ENCODE assay signal across 8 cellular contexts in the genomic region with DNA sequence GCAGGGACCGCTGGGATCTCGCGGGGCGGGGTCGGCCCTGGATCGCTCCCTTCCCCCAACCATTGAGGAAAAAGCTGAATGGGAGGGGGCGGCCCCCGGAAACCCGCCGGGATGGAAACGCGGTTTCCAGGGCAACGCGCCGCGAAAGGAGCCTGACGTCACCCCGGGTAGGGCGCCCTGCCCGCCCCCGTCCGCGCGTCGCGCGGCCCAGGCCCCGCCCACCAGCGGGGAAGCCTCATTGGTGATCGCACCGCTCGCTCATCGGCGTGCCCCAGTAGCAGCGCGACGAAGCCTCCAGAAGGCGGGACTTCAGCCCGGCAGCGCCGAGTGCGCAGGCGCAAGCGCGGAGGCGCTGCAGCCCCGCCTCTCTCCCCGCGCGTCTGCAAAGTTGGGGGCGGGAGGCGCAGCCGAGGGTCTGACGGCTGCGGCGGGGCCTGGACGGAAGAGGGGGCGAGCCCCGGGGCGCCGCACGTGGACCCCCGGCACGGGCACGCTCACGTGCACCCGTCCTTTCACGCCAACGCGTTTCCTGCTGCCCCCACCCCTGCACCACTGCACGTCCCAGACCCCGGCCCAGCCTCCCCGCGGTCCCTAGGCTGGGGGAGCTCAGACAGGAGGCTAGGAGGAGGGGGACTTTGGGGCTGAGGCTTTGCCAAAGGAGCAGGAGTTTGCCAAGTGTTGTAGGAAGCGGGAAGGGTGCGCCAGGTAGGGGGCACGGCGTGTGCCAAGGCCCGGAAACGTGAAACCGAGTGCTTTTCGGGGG. TPM values are rescaled to one million over a fixed set of nuclear protein-coding genes. Genes with fewer than 3 reads are reported as not detected.
DNase-seq lines count a peak whose midpoint lies in the region; ATAC-seq and TF ChIP-seq lines count a peak whose summit lies in the region.

No MANE protein-coding gene starts in this region.

- DNase-seq in AG20443 (ENCODE audit: low spot score) = peak; percentile 94
- peak; percentile 98 for DNase-seq in GM19238 (ENCODE audit: insufficient read length, low spot score)
- DNase-seq in NCI-H524 treated with DMSO at 0.1 percent for 48 hours (lab: John Stamatoyannopoulos, UW) = peak; percentile 54
- DNase-seq in activated CD4-positive, alpha-beta T cell treated with anti-CD3 and anti-CD28 coated beads for 4 hours = peak; percentile 97
- DNase-seq in choroid plexus epithelial cell (ENCODE audit: low read depth) = peak; percentile 98
- DNase-seq in left colon = peak; percentile 95 to 97
- peak; percentile 96 for DNase-seq in stimulated activated CD4-positive, alpha-beta T cell treated with anti-CD3 and anti-CD28 coated beads, Interleukin-1b, Interleukin-23, amount 100 ng/mL, for 4 hours (ENCODE audit: low read depth in 2 of 2)

- ATAC-seq in HG03442 (IDR thresholded peaks at IDR 0.05; ENCODE audit: unreplicated experiment) (peak; percentile 52), left colon (peak; percentile 59)

- intact Hi-C loops in left colon (cut with DNase I, micrococcal nuclease) = no loop called here

- TF ChIP-seq CTCF in choroid plexus epithelial cell (conservative IDR thresholded peaks at IDR 0.05; ENCODE audit: low read depth, low read length) = no peak

- peak overlapping the region; percentile 69 for H3K4me3 ChIP-seq in choroid plexus epithelial cell (ENCODE audit: low read depth, low read length)

RNA-seq across cellular contexts. Expression of a gene that starts 8.2 kb away (rescaled TPM):
- total RNA-seq in left colon = 100 to 1,000 TPM; 220 to 267 TPM

RNA-seq across cellular contexts. Expression of a gene that starts 12.5 kb away (rescaled TPM):
- 100 to 1,000 TPM; 202 to 276 TPM for total RNA-seq in left colon

RNA-seq across cellular contexts. Expression of a gene that starts 14.4 kb away (rescaled TPM):
- 10 to 100 TPM; 43.7 to 48.9 TPM for total RNA-seq in left colon

RNA-seq across cellular contexts. Expression of a gene that starts 19.4 kb away (rescaled TPM):
- 100 to 1,000 TPM; 341 to 530 TPM for total RNA-seq in left colon

RNA-seq across cellular contexts. Expression of a gene that starts 23.1 kb away (rescaled TPM):
- total RNA-seq in left colon = under 1 TPM; 0.21 to 0.50 TPM

Comparison
In these comparisons a context has a peak if more than half of its experiments do, and no peak if none do; other contexts are left out.
1. Peak in every context shown above with its lines: DNase-seq, ATAC-seq and H3K4me3 ChIP-seq.